Comparison of ENCODE assay signal across 1 cellular context in genomic region chr7:44555350-44555749, GRCh38.
TF ChIP-seq lines count a peak whose summit lies in the region.

No MANE protein-coding gene starts in this region.

TF ChIP-seq in A549, 52 proteins besides CTCF, POLR2A, EP300 and RAD21 (continued from another document):
- TF ChIP-seq, protein P1, sequence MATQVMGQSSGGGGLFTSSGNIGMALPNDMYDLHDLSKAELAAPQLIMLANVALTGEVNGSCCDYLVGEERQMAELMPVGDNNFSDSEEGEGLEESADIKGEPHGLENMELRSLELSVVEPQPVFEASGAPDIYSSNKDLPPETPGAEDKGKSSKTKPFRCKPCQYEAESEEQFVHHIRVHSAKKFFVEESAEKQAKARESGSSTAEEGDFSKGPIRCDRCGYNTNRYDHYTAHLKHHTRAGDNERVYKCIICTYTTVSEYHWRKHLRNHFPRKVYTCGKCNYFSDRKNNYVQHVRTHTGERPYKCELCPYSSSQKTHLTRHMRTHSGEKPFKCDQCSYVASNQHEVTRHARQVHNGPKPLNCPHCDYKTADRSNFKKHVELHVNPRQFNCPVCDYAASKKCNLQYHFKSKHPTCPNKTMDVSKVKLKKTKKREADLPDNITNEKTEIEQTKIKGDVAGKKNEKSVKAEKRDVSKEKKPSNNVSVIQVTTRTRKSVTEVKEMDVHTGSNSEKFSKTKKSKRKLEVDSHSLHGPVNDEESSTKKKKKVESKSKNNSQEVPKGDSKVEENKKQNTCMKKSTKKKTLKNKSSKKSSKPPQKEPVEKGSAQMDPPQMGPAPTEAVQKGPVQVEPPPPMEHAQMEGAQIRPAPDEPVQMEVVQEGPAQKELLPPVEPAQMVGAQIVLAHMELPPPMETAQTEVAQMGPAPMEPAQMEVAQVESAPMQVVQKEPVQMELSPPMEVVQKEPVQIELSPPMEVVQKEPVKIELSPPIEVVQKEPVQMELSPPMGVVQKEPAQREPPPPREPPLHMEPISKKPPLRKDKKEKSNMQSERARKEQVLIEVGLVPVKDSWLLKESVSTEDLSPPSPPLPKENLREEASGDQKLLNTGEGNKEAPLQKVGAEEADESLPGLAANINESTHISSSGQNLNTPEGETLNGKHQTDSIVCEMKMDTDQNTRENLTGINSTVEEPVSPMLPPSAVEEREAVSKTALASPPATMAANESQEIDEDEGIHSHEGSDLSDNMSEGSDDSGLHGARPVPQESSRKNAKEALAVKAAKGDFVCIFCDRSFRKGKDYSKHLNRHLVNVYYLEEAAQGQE (IDR thresholded peaks at IDR 0.05) = no peak
- TF ChIP-seq ESRRA (IDR thresholded peaks at IDR 0.05; ENCODE audit: borderline replicate concordance, low read length) (0 out of 2 replicates have a peak, but pooled peaks have one; percentile 30), JUNB (IDR thresholded peaks at IDR 0.05) (no peak)
